Comparison of ENCODE assay signal across 12 cellular contexts in genomic region chr6:16344756-16345155, GRCh38.
DNase-seq lines count a peak whose midpoint lies in the region; ATAC-seq and TF ChIP-seq lines count a peak whose summit lies in the region.
"Had no signal": no experiment of that assay in that cellular context is flagged by ENCODE, and none has a peak within 500 bp of the region (broad histone marks: within the 10 kb centered on the region; RNA-seq: fewer than 3 reads in every experiment).

No MANE protein-coding gene starts in this region.

- H3K4me3 ChIP-seq in left ventricle myocardium inferior, result no peak overlapping the region
- no peak overlapping the region for H3K4me3 ChIP-seq in heart right ventricle
- H3K4me3 ChIP-seq: stomach had no signal

- H3K27ac ChIP-seq in left ventricle myocardium inferior (replicated peaks) (peak overlapping the region; percentile 56), heart right ventricle (peak overlapping the region in 4 of 10 donors; percentile 4 to 58 (median 50))

- DNase-seq in left ventricle myocardium inferior (no peak), heart right ventricle (no peak), amniotic epithelial cell (ENCODE audit: low read depth) (peak; percentile 97), iris pigment epithelial cell (ENCODE audit: low read depth) (peak; percentile 94), CD1c-positive myeloid dendritic cell (ENCODE audit: extremely low spot score) (no peak), GOT3 (lab: John Stamatoyannopoulos, UW) (no peak)
- DNase-seq: activated naive CD8-positive, alpha-beta T cell treated with anti-CD3 and anti-CD28 coated beads for 36 hours; Calu3; stomach had no signal

- 76 to 81% methylated on average over 6 of the region's 6 CpGs for WGBS in heart right ventricle, 2 donors

- TF ChIP-seq CTCF in left ventricle myocardium inferior (IDR thresholded peaks at IDR 0.05; ENCODE audit: borderline replicate concordance) (no peak), heart right ventricle (IDR thresholded peaks at IDR 0.05) (no peak)

- H3K9me3 ChIP-seq in left ventricle myocardium inferior (replicated peaks), result no peaks in the 10 kb centered on the region
- no peaks in the 10 kb centered on the region for H3K9me3 ChIP-seq in heart right ventricle
- H3K9me3 ChIP-seq: stomach had no signal

- H3K4me1 ChIP-seq in left ventricle myocardium inferior (peaks cover 35% of the 10 kb centered on the region), heart right ventricle (peaks cover 13 to 38% (median 24%) of the 10 kb centered on the region in 9 donors)

- H3K27me3 ChIP-seq in left ventricle myocardium inferior (ENCODE audit: low read depth), result no peaks in the 10 kb centered on the region
- H3K27me3 ChIP-seq in heart right ventricle, result no peaks in the 10 kb centered on the region
- H3K27me3 ChIP-seq: stomach had no signal

- intact Hi-C loops in left ventricle myocardium inferior (cut with micrococcal nuclease), result no loop called here
- intact Hi-C loops in heart right ventricle (cut with DNase I), result no loop called here

- no peak for ATAC-seq in heart right ventricle
- no peak for ATAC-seq in GM19463 (IDR thresholded peaks at IDR 0.05; ENCODE audit: unreplicated experiment)
- ATAC-seq in GM19452 (IDR thresholded peaks at IDR 0.05; ENCODE audit: unreplicated experiment), result no peak
- ATAC-seq: activated CD4-positive, CD25-positive, alpha-beta regulatory T cell treated with anti-CD3 and anti-CD28 coated beads, Interleukin-2, amount 50 U/mL, for 24 hours had no signal

- no peaks in the 10 kb centered on the region for H3K36me3 ChIP-seq in left ventricle myocardium inferior
- H3K36me3 ChIP-seq in heart right ventricle, result no peaks in the 10 kb centered on the region
- H3K36me3 ChIP-seq: stomach had no signal

Comparison
In these comparisons a context has a peak if more than half of its experiments do, and no peak if none do; other contexts are left out.
1. DNase-seq: peak in amniotic epithelial cell (single experiment) and iris pigment epithelial cell (single experiment); none in left ventricle myocardium inferior (single experiment), heart right ventricle (0 of 2), CD1c-positive myeloid dendritic cell (single experiment) and GOT3 (single experiment).